ENCODE assay signal across 2 cellular contexts in genomic region chr11:40508307-40508706, GRCh38.
TF ChIP-seq lines count a peak whose summit lies in the region.

No MANE protein-coding gene starts in this region.

TF ChIP-seq in HepG2, 621 proteins besides CTCF, POLR2A, EP300 and RAD21:
- peak; percentile 74 to 91 for TF ChIP-seq MAFK (conservative IDR thresholded peaks at IDR 0.05 in 1 of 2, IDR thresholded peaks at IDR 0.05 in 1 of 2; ENCODE audit: low read length in 2 of 2)
- peak; percentile 89 for TF ChIP-seq MAFF (IDR thresholded peaks at IDR 0.05; ENCODE audit: low read depth, low read length)
- TF ChIP-seq ZNF44 (CRISPR knock-in tag; IDR thresholded peaks at IDR 0.05) = no peak

TF ChIP-seq in H1, 55 proteins besides CTCF, POLR2A, EP300 and RAD21:
- TF ChIP-seq, protein P1, sequence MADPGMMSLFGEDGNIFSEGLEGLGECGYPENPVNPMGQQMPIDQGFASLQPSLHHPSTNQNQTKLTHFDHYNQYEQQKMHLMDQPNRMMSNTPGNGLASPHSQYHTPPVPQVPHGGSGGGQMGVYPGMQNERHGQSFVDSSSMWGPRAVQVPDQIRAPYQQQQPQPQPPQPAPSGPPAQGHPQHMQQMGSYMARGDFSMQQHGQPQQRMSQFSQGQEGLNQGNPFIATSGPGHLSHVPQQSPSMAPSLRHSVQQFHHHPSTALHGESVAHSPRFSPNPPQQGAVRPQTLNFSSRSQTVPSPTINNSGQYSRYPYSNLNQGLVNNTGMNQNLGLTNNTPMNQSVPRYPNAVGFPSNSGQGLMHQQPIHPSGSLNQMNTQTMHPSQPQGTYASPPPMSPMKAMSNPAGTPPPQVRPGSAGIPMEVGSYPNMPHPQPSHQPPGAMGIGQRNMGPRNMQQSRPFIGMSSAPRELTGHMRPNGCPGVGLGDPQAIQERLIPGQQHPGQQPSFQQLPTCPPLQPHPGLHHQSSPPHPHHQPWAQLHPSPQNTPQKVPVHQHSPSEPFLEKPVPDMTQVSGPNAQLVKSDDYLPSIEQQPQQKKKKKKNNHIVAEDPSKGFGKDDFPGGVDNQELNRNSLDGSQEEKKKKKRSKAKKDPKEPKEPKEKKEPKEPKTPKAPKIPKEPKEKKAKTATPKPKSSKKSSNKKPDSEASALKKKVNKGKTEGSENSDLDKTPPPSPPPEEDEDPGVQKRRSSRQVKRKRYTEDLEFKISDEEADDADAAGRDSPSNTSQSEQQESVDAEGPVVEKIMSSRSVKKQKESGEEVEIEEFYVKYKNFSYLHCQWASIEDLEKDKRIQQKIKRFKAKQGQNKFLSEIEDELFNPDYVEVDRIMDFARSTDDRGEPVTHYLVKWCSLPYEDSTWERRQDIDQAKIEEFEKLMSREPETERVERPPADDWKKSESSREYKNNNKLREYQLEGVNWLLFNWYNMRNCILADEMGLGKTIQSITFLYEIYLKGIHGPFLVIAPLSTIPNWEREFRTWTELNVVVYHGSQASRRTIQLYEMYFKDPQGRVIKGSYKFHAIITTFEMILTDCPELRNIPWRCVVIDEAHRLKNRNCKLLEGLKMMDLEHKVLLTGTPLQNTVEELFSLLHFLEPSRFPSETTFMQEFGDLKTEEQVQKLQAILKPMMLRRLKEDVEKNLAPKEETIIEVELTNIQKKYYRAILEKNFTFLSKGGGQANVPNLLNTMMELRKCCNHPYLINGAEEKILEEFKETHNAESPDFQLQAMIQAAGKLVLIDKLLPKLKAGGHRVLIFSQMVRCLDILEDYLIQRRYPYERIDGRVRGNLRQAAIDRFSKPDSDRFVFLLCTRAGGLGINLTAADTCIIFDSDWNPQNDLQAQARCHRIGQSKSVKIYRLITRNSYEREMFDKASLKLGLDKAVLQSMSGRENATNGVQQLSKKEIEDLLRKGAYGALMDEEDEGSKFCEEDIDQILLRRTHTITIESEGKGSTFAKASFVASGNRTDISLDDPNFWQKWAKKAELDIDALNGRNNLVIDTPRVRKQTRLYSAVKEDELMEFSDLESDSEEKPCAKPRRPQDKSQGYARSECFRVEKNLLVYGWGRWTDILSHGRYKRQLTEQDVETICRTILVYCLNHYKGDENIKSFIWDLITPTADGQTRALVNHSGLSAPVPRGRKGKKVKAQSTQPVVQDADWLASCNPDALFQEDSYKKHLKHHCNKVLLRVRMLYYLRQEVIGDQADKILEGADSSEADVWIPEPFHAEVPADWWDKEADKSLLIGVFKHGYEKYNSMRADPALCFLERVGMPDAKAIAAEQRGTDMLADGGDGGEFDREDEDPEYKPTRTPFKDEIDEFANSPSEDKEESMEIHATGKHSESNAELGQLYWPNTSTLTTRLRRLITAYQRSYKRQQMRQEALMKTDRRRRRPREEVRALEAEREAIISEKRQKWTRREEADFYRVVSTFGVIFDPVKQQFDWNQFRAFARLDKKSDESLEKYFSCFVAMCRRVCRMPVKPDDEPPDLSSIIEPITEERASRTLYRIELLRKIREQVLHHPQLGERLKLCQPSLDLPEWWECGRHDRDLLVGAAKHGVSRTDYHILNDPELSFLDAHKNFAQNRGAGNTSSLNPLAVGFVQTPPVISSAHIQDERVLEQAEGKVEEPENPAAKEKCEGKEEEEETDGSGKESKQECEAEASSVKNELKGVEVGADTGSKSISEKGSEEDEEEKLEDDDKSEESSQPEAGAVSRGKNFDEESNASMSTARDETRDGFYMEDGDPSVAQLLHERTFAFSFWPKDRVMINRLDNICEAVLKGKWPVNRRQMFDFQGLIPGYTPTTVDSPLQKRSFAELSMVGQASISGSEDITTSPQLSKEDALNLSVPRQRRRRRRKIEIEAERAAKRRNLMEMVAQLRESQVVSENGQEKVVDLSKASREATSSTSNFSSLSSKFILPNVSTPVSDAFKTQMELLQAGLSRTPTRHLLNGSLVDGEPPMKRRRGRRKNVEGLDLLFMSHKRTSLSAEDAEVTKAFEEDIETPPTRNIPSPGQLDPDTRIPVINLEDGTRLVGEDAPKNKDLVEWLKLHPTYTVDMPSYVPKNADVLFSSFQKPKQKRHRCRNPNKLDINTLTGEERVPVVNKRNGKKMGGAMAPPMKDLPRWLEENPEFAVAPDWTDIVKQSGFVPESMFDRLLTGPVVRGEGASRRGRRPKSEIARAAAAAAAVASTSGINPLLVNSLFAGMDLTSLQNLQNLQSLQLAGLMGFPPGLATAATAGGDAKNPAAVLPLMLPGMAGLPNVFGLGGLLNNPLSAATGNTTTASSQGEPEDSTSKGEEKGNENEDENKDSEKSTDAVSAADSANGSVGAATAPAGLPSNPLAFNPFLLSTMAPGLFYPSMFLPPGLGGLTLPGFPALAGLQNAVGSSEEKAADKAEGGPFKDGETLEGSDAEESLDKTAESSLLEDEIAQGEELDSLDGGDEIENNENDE (IDR thresholded peaks at IDR 0.05; ENCODE audit: insufficient replicate concordance, low read length) = no peak
- TF ChIP-seq MAFK (IDR thresholded peaks at IDR 0.05; ENCODE audit: low read depth, low read length) = peak; percentile 76
TF ChIP-seq in H1: peak in this region for 1.
